ENCODE assay signal across 8 cellular contexts in genomic region chr16:13920510-13920818, GRCh38. TPM values are rescaled to one million over a fixed set of nuclear protein-coding genes. Genes with fewer than 3 reads are reported as not detected.
DNase-seq lines count a peak whose midpoint lies in the region; ATAC-seq and TF ChIP-seq lines count a peak whose summit lies in the region.

No MANE protein-coding gene starts in this region.

- H3K4me3 Mint-ChIP-seq in activated B cell treated with CpG ODN at 0.5 μM for 24 hours, result peak overlapping the region; percentile 92
- H3K4me3 Mint-ChIP-seq in stimulated activated effector memory CD8-positive, alpha-beta T cell treated with anti-CD3 and anti-CD28 coated beads, Interleukin-12 subunit alpha, Interleukin-12 subunit beta, amount 100 ng/mL, for 72 hours, result peak overlapping the region; percentile 98

- H3K27me3 Mint-ChIP-seq in activated B cell treated with CpG ODN at 0.5 μM for 24 hours, result no peaks in the 10 kb centered on the region

- peak overlapping the region; percentile 55 for H2AFZ ChIP-seq in hepatocyte

- H3K79me2 ChIP-seq in hepatocyte, result peaks cover 9% of the 10 kb centered on the region

- H4K20me1 ChIP-seq in hepatocyte (ENCODE audit: insufficient read depth, poor library complexity, severe bottlenecking), result no peaks in the 10 kb centered on the region

- no peaks in the 10 kb centered on the region for H3K27me3 ChIP-seq in HAP-1 (ENCODE audit: low read depth)
- no peaks in the 10 kb centered on the region for H3K27me3 ChIP-seq in hepatocyte

- H3K4me3 ChIP-seq in HAP-1, result peak overlapping the region; percentile 85
- peak overlapping the region; percentile 40 for H3K4me3 ChIP-seq in hepatocyte

- peaks cover 18% of the 10 kb centered on the region for H3K36me3 Mint-ChIP-seq in activated B cell treated with CpG ODN at 0.5 μM for 24 hours (ENCODE audit: low read depth)
- peaks cover 20% of the 10 kb centered on the region for H3K36me3 Mint-ChIP-seq in stimulated activated effector memory CD8-positive, alpha-beta T cell treated with anti-CD3 and anti-CD28 coated beads, Interleukin-12 subunit alpha, Interleukin-12 subunit beta, amount 100 ng/mL, for 72 hours

- H3K36me3 ChIP-seq in HAP-1 (replicated peaks) (peaks cover 12% of the 10 kb centered on the region), hepatocyte (replicated peaks; ENCODE audit: insufficient read depth, low read depth) (no peaks in the 10 kb centered on the region)

- CTCF ChIA-PET in activated B cell treated with CpG ODN at 0.5 μM for 24 hours (lab: Charles Lee), result interaction anchor here (0.8 to 1.4 kb wide), 9 partner anchors 10 to 1825 kb away, joined by 3 to 8 read pairs (median 4); no protein-coding TSS in a partner anchor

- peak overlapping the region; percentile 88 for H3K27ac Mint-ChIP-seq in activated B cell treated with CpG ODN at 0.5 μM for 24 hours
- H3K27ac Mint-ChIP-seq in stimulated activated effector memory CD8-positive, alpha-beta T cell treated with anti-CD3 and anti-CD28 coated beads, Interleukin-12 subunit alpha, Interleukin-12 subunit beta, amount 100 ng/mL, for 72 hours, result peak overlapping the region; percentile 99

- no peaks in the 10 kb centered on the region for H3K9me3 ChIP-seq in HAP-1
- H3K9me3 ChIP-seq in hepatocyte (ENCODE audit: low read depth), result no peaks in the 10 kb centered on the region

- H3K4me1 Mint-ChIP-seq in activated B cell treated with CpG ODN at 0.5 μM for 24 hours, result peaks cover 25% of the 10 kb centered on the region
- H3K4me1 Mint-ChIP-seq in stimulated activated effector memory CD8-positive, alpha-beta T cell treated with anti-CD3 and anti-CD28 coated beads, Interleukin-12 subunit alpha, Interleukin-12 subunit beta, amount 100 ng/mL, for 72 hours, result peaks cover 28% of the 10 kb centered on the region

- ATAC-seq in activated B cell treated with CpG ODN at 0.5 μM for 24 hours (ENCODE audit: low read depth) (no peak), HG02759 (IDR thresholded peaks at IDR 0.05; ENCODE audit: unreplicated experiment) (no peak)
- ATAC-seq in stimulated activated effector memory CD8-positive, alpha-beta T cell treated with anti-CD3 and anti-CD28 coated beads, Interleukin-12 subunit alpha, Interleukin-12 subunit beta, amount 100 ng/mL, for 72 hours, result no peak

- intact Hi-C loops in activated B cell treated with CpG ODN at 0.5 μM for 24 hours (cut with micrococcal nuclease), result loop anchor here (1.0 to 10.0 kb wide), 4 partner anchors 382 to 1118 kb away; partner anchors contain the start of genes CPPED1 and PARN

- 2% methylated on average over 10 of the region's 10 CpGs for WGBS in hepatocyte (ENCODE audit: low lambda C conversion rate, missing lambda C conversion rate)

- peak overlapping the region; percentile 82 for H3K4me2 ChIP-seq in hepatocyte

- no peak for TF ChIP-seq CTCF in activated B cell treated with CpG ODN at 0.5 μM for 24 hours (IDR thresholded peaks at IDR 0.05)
- TF ChIP-seq CTCF in hepatocyte (IDR thresholded peaks at IDR 0.05; ENCODE audit: poor library complexity), result no peak

- in situ Hi-C loops in HAP-1 (cut with MboI; ENCODE audit: low sequenced_read_pairs), result loop anchor here (5.0 to 10.0 kb wide), 2 partner anchors 372 to 624 kb away; no protein-coding TSS in a partner anchor

- no peaks in the 10 kb centered on the region for H3K9me2 ChIP-seq in hepatocyte (replicated peaks; ENCODE audit: insufficient read depth)

- H3K9me3 Mint-ChIP-seq in activated B cell treated with CpG ODN at 0.5 μM for 24 hours, result no peaks in the 10 kb centered on the region
- H3K9me3 Mint-ChIP-seq in stimulated activated effector memory CD8-positive, alpha-beta T cell treated with anti-CD3 and anti-CD28 coated beads, Interleukin-12 subunit alpha, Interleukin-12 subunit beta, amount 100 ng/mL, for 72 hours, result no peaks in the 10 kb centered on the region

- DNase-seq in HAP-1 (ENCODE audit: low spot score in 2 of 2) (no peak), activated B cell treated with CpG ODN at 0.5 μM for 24 hours (no peak), hepatocyte (ENCODE audit: low spot score) (no peak), NCI-H187 treated with DMSO at 0.1 percent for 48 hours (lab: John Stamatoyannopoulos, UW) (no peak), kidney tubule cell (ENCODE audit: low spot score) (no peak)
- DNase-seq in stimulated activated effector memory CD8-positive, alpha-beta T cell treated with anti-CD3 and anti-CD28 coated beads, Interleukin-12 subunit alpha, Interleukin-12 subunit beta, amount 100 ng/mL, for 72 hours (ENCODE audit: low spot score in 2 of 2), result no peak
- no peak for DNase-seq in stimulated activated CD4-positive, alpha-beta T cell treated with anti-CD3 and anti-CD28 coated beads, Interleukin-15, amount 100 ng/mL, for 24 hours

- H3K4me1 ChIP-seq in HAP-1, result peaks cover 15% of the 10 kb centered on the region
- H3K4me1 ChIP-seq in hepatocyte (ENCODE audit: insufficient read depth), result no peaks in the 10 kb centered on the region

- POLR2A ChIA-PET in activated B cell treated with CpG ODN at 0.5 μM for 24 hours (lab: Charles Lee), result interaction anchor here (1.0 to 1.4 kb wide), 3 partner anchors 366 to 712 kb away, joined by 3 to 18 read pairs (median 3); partner anchors contain the start of genes BFAR and PARN

- peak overlapping the region; percentile 30 for H3K27ac ChIP-seq in hepatocyte

RNA-seq across cellular contexts. Expression of gene ERCC4, which starts 0.5 kb away (rescaled TPM):
- total RNA-seq in activated B cell treated with CpG ODN at 0.5 μM for 24 hours (10.2 and 10.7 TPM in 2 replicates), hepatocyte (10.4 and 14.5 TPM in 2 replicates)
- 11.3 and 19.3 TPM in 2 replicates for polyA plus RNA-seq in hepatocyte
